9 cellular contexts compared by ENCODE assay signal in the genomic region with DNA sequence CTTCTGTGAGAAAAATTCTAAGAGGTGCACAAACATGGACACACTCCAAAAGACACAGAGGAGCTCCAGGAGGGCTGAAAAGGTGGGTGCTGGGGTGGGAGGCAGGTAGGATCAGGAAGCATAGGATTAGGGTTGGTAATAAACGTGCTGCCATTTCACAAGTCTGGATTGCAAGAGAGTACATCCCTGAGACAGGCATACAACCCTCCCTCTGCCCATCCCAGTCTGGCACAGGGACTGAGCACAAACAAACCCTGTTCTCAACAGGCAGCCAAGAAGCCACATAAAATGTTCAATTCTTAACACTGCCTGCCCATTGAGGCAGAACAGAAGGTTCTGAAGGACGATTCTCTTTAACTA. TPM values are rescaled to one million over a fixed set of nuclear protein-coding genes. Genes with fewer than 3 reads are reported as not detected.
DNase-seq lines count a peak whose midpoint lies in the region; ATAC-seq, FAIRE-seq and TF ChIP-seq lines count a peak whose summit lies in the region.
"Had no signal": no experiment of that assay in that cellular context is flagged by ENCODE, and none has a peak within 500 bp of the region (broad histone marks: within the 10 kb centered on the region; RNA-seq: fewer than 3 reads in every experiment).

No MANE protein-coding gene starts in this region.

- no peak overlapping the region for H3K27ac Mint-ChIP-seq in WTC11

- H3K4me3 Mint-ChIP-seq in WTC11 = no peak overlapping the region

- no peak for TF ChIP-seq POLR2A in thyroid gland (IDR thresholded peaks at IDR 0.05)
- TF ChIP-seq POLR2A in GM12891 (IDR thresholded peaks at IDR 0.05; ENCODE audit: low read depth, low read length) = no peak

- H3K4me1 ChIP-seq in Panc1 (ENCODE audit: control insufficient read depth, insufficient read depth, low read length) (peaks cover 86% of the 10 kb centered on the region), thyroid gland (peaks cover 8 to 18% of the 10 kb centered on the region in 2 donors)

- CTCF ChIA-PET in Panc1 (lab: Charles Lee) = no interaction called here
- CTCF ChIA-PET in WTC11 (lab: Charles Lee) = no interaction called here

- H3K27me3 ChIP-seq in Panc1 (ENCODE audit: control insufficient read depth, insufficient read depth, low read length) (no peaks in the 10 kb centered on the region), thyroid gland (no peaks in the 10 kb centered on the region)

- ATAC-seq in GM21723 (IDR thresholded peaks at IDR 0.05; ENCODE audit: unreplicated experiment) (peak; percentile 32), Panc1 (peak; percentile 54), WTC11 (no peak), GM19328 (IDR thresholded peaks at IDR 0.05; ENCODE audit: unreplicated experiment) (no peak)

- intact Hi-C loops in Panc1 (cut with micrococcal nuclease; ENCODE audit: unreplicated experiment) = no loop called here
- intact Hi-C loops in thyroid gland (cut with DNase I) = no loop called here

- FAIRE-seq in GM12891 (lab: Jason Lieb, UNC) = no peak

- peaks cover 19% of the 10 kb centered on the region; the same call in 1 of the 2 replicates for H3K4me1 Mint-ChIP-seq in WTC11

- H3K36me3 Mint-ChIP-seq in WTC11 = no peaks in the 10 kb centered on the region
- H3K36me3 Mint-ChIP-seq: IgD-negative memory B cell had no signal

- TSS peak; percentile 74 for BruUV-seq in Panc1 (replicated peaks; lab: Mats Ljungman, UMichigan)

- H3K27ac ChIP-seq in Panc1 (ENCODE audit: low read length) (peak overlapping the region; percentile 100), thyroid gland (peak overlapping the region in 2 of 3 donors; percentile 51 to 53)

- 20 to 21% methylated on average over 2 of the region's 2 CpGs for WGBS in thyroid gland, 2 donors

- no peaks in the 10 kb centered on the region for H3K36me3 ChIP-seq in Panc1 (ENCODE audit: control insufficient read depth, insufficient read depth, low read length)
- no peaks in the 10 kb centered on the region for H3K36me3 ChIP-seq in thyroid gland

- H3K9me3 ChIP-seq in Panc1 (ENCODE audit: control insufficient read depth, insufficient read depth, low read depth, low read length) (no peaks in the 10 kb centered on the region), thyroid gland (no peaks in the 10 kb centered on the region)

- POLR2A ChIA-PET in Panc1 (lab: Charles Lee) = interaction anchor here (0.6 kb wide), 1 partner anchor 1589 kb away, joined by 3 read pairs; no protein-coding TSS in a partner anchor
- POLR2A ChIA-PET in WTC11 (lab: Charles Lee) = no interaction called here

- TF ChIP-seq CTCF in Panc1 (IDR thresholded peaks at IDR 0.05) (no peak), fibroblast of pulmonary artery (IDR thresholded peaks at IDR 0.05; ENCODE audit: low read length, missing control alignments) (no peak), thyroid gland (IDR thresholded peaks at IDR 0.05) (no peak), WTC11 (IDR thresholded peaks at IDR 0.05) (no peak)

- no peaks in the 10 kb centered on the region for H3K9me3 Mint-ChIP-seq in WTC11
- H3K9me3 Mint-ChIP-seq: IgD-negative memory B cell had no signal

- peaks cover 15% of the 10 kb centered on the region; the same call in 1 of the 2 replicates for H3K27me3 Mint-ChIP-seq in WTC11 (ENCODE audit: low read depth)
- H3K27me3 Mint-ChIP-seq: IgD-negative memory B cell had no signal

- DNase-seq in DMS79 treated with DMSO at 0.1 percent for 48 hours (lab: John Stamatoyannopoulos, UW) = peak; percentile 90
- no peak for DNase-seq in Panc1 (ENCODE audit: low read depth, low spot score)
- no peak for DNase-seq in fibroblast of pulmonary artery (ENCODE audit: low read depth)
- peak; percentile 27 to 48 for DNase-seq in thyroid gland
- DNase-seq in WTC11 (ENCODE audit: low spot score) = no peak
- DNase-seq in GM12891 (ENCODE audit: insufficient read length, low spot score) = no peak

- in situ Hi-C loops in Panc1 (cut with HindIII; ENCODE audit: low pct_unique_long_range_greater_than_20kb, low sequenced_read_pairs) = no loop called here

- H3K4me3 ChIP-seq in Panc1 (ENCODE audit: low read depth in 2 of 2, low read length in 2 of 2) (peak overlapping the region; percentile 27 to 45), fibroblast of pulmonary artery (replicated peaks; ENCODE audit: low read depth, low read length) (peak overlapping the region; percentile 4), thyroid gland (replicated peaks in 1 of 3) (no peak overlapping the region)

TF ChIP-seq in WTC11, 78 proteins besides CTCF, POLR2A, EP300 and RAD21 (continues in another document):
- TF ChIP-seq, protein P1, sequence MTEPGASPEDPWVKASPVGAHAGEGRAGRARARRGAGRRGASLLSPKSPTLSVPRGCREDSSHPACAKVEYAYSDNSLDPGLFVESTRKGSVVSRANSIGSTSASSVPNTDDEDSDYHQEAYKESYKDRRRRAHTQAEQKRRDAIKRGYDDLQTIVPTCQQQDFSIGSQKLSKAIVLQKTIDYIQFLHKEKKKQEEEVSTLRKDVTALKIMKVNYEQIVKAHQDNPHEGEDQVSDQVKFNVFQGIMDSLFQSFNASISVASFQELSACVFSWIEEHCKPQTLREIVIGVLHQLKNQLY (CRISPR knock-in tag; IDR thresholded peaks at IDR 0.05) = no peak
- TF ChIP-seq, protein P2, sequence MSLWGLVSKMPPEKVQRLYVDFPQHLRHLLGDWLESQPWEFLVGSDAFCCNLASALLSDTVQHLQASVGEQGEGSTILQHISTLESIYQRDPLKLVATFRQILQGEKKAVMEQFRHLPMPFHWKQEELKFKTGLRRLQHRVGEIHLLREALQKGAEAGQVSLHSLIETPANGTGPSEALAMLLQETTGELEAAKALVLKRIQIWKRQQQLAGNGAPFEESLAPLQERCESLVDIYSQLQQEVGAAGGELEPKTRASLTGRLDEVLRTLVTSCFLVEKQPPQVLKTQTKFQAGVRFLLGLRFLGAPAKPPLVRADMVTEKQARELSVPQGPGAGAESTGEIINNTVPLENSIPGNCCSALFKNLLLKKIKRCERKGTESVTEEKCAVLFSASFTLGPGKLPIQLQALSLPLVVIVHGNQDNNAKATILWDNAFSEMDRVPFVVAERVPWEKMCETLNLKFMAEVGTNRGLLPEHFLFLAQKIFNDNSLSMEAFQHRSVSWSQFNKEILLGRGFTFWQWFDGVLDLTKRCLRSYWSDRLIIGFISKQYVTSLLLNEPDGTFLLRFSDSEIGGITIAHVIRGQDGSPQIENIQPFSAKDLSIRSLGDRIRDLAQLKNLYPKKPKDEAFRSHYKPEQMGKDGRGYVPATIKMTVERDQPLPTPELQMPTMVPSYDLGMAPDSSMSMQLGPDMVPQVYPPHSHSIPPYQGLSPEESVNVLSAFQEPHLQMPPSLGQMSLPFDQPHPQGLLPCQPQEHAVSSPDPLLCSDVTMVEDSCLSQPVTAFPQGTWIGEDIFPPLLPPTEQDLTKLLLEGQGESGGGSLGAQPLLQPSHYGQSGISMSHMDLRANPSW (CRISPR knock-in tag; conservative IDR thresholded peaks at IDR 0.05; ENCODE audit: low read depth) = no peak
- no peak for TF ChIP-seq ZNF138 (CRISPR knock-in tag; conservative IDR thresholded peaks at IDR 0.05)

TF ChIP-seq in GM12891, 5 proteins besides CTCF, POLR2A, EP300 and RAD21:
- TF ChIP-seq POLR2AphosphoS5 (IDR thresholded peaks at IDR 0.05; ENCODE audit: low read depth, low read length) (no peak), POU2F2 (IDR thresholded peaks at IDR 0.05; ENCODE audit: low read depth, low read length) (no peak), TAF1 (IDR thresholded peaks at IDR 0.05; ENCODE audit: low read depth, low read length) (no peak), SPI1 (IDR thresholded peaks at IDR 0.05; ENCODE audit: low read depth, low read length) (no peak), PAX5 (IDR thresholded peaks at IDR 0.05; ENCODE audit: insufficient read depth, low read length, severe bottlenecking) (no peak)

RNA-seq across cellular contexts. Expression of a gene that starts 18.5 kb away (rescaled TPM):
- total RNA-seq in Panc1 (2021; ENCODE audit: unreplicated experiment) (89.4 TPM), thyroid gland (10 to 100 TPM in 1 of 4 donors, 1 to 10 TPM in 3; 8.9 to 12.9 (median 9.3) TPM), WTC11 (2021) (22.0 to 27.1 TPM (median 22.8 TPM) in 3 replicates)
- 63.3 TPM for polyA plus RNA-seq in Panc1 (2012; ENCODE audit: insufficient read length)
- 14.5 TPM for polyA plus RNA-seq in GM12891 (2012; ENCODE audit: low read depth, missing spikeins)

Comparison
In these comparisons a context has a peak if more than half of its experiments do, and no peak if none do; other contexts are left out.
1. DNase-seq: peak in DMS79 treated with DMSO at 0.1 percent for 48 hours (single experiment) and thyroid gland (2 of 2); none in Panc1 (single experiment), fibroblast of pulmonary artery (single experiment), WTC11 (single experiment) and GM12891 (single experiment).
2. ATAC-seq: peak in GM21723 (single experiment) and Panc1 (single experiment); none in WTC11 (single experiment) and GM19328 (single experiment).
3. H3K4me3 ChIP-seq: peak in Panc1 (2 of 2) and fibroblast of pulmonary artery (single experiment); none in thyroid gland (0 of 3).